1 cellular context compared by ENCODE assay signal in the genomic region with DNA sequence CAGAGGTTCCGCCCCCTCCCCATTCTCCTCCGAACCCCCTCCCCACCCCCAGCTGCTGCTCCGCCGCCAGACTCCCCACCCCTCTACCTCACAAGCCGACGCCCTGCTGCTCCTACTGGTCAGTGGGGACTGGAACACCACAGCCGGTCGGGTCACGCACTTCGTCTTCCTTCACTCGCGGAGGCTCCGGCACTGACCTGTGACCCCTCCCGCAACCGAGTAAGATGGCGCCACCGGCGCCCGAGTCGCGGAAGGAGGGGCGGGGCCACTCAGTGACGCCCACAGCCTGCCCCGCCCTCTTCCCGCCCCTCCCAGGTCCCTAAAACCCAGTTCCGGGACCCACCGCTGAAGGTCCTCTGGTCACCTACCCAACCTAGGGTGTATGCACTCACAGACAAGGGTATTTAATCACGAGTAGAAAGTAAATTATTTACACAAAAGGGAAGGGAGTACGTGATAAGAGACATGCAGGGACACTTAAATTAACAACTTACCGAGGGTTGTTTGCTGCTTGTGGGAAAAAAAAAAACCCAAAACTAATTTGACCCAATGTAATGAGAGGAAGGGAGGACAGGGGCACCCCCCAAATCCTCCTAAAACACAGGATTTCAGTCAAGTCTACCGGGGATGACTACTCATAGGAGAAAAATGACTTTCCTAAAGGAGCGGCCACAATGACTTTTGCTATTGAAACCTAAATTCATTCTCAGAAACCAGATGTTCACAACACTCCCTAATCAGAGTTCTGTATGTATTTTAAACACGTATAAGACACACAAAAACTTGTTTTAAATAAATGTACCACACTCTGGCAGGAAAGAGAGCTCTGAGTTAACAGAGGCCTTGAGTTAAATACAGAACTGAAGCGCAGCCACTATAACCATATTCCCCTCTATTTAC.
A peak's percentile ranks its signal among the peaks of the same experiment; 100 is the strongest.
TF ChIP-seq lines count a peak whose summit lies in the region.

RIT1 (minus strand) TSS at position 194 of the 900 bp plus-strand sequence. CDS start 588 bp downstream, outside the sequence.

TF ChIP-seq in A549, 52 proteins besides CTCF, POLR2A, EP300 and RAD21 (continued from another document):
- TF ChIP-seq MAX (IDR thresholded peaks at IDR 0.05) = no peak
- no peak for TF ChIP-seq MAZ (IDR thresholded peaks at IDR 0.05; ENCODE audit: borderline replicate concordance, low read depth, low read length)
- no peak for TF ChIP-seq BHLHE40 (IDR thresholded peaks at IDR 0.05; ENCODE audit: low read depth, low read length)
- 0 out of 2 replicates have a peak, but pooled peaks have one; percentile 63 for TF ChIP-seq FOSB (CRISPR knock-in tag; IDR thresholded peaks at IDR 0.05)
- TF ChIP-seq HEYL (CRISPR knock-in tag; IDR thresholded peaks at IDR 0.05) = no peak
- no peak for TF ChIP-seq JUNB (IDR thresholded peaks at IDR 0.05)
- TF ChIP-seq BCL3 (IDR thresholded peaks at IDR 0.05) = no peak
- TF ChIP-seq GATA3 (IDR thresholded peaks at IDR 0.05; ENCODE audit: borderline replicate concordance) = no peak
- 0 out of 2 replicates have a peak, but pooled peaks have one; percentile 29 for TF ChIP-seq TFCP2L1 (CRISPR knock-in tag; IDR thresholded peaks at IDR 0.05)
- peak; percentile 55 for TF ChIP-seq POLR2AphosphoS2 (conservative IDR thresholded peaks at IDR 0.05; ENCODE audit: low read length)
- TF ChIP-seq MYC (IDR thresholded peaks at IDR 0.05; ENCODE audit: borderline replicate concordance, low read length) = no peak
- no peak for TF ChIP-seq HOXB13 (CRISPR knock-in tag; IDR thresholded peaks at IDR 0.05; ENCODE audit: low read depth)
- no peak for TF ChIP-seq RCOR1 (IDR thresholded peaks at IDR 0.05; ENCODE audit: low read depth, low read length)
- TF ChIP-seq ZC3H11A (IDR thresholded peaks at IDR 0.05) = no peak
- no peak for TF ChIP-seq TP53 (CRISPR knock-in tag; IDR thresholded peaks at IDR 0.05)
- peak; percentile 3 to 80; a peak in 4 of 5 replicates for TF ChIP-seq JUN (IDR thresholded peaks at IDR 0.05)
- peak; percentile 61; the same call in 1 of the 2 replicates for TF ChIP-seq HOXA7 (CRISPR knock-in tag; IDR thresholded peaks at IDR 0.05)
- no peak for TF ChIP-seq FOSL2 (IDR thresholded peaks at IDR 0.05)
- TF ChIP-seq FOSL2 (CRISPR knock-in tag; IDR thresholded peaks at IDR 0.05) = no peak
- TF ChIP-seq HOXB5 (CRISPR knock-in tag; IDR thresholded peaks at IDR 0.05) = no peak
- TF ChIP-seq RFX5 (IDR thresholded peaks at IDR 0.05) = no peak
- no peak for TF ChIP-seq NR3C1 (IDR thresholded peaks at IDR 0.05)
- TF ChIP-seq RNF2 (IDR thresholded peaks at IDR 0.05; ENCODE audit: borderline replicate concordance, low read depth) = no peak
- TF ChIP-seq RARB (CRISPR knock-in tag; IDR thresholded peaks at IDR 0.05) = no peak
TF ChIP-seq in A549: peak in this region for 7.
